ENCODE assay signal across 15 cellular contexts in genomic region chr15:39199076-39199475, GRCh38.
DNase-seq lines count a peak whose midpoint lies in the region; ATAC-seq, FAIRE-seq and TF ChIP-seq lines count a peak whose summit lies in the region.
"Had no signal": no experiment of that assay in that cellular context is flagged by ENCODE, and none has a peak within 500 bp of the region (broad histone marks: within the 10 kb centered on the region; RNA-seq: fewer than 3 reads in every experiment).

No MANE protein-coding gene starts in this region.

- no peaks in the 10 kb centered on the region for H3K36me3 ChIP-seq in HAP-1 (replicated peaks)
- no peaks in the 10 kb centered on the region for H3K36me3 ChIP-seq in smooth muscle cell (ENCODE audit: low read depth)
- H3K36me3 ChIP-seq: BLaER1 treated with 17β-estradiol and CSF1 and Interleukin-3, amounts not matched to agents 10 nM and 100 nM; tibial artery had no signal

- H3K27ac ChIP-seq in smooth muscle cell (ENCODE audit: low read depth), result peak overlapping the region; percentile 41
- H3K27ac ChIP-seq: BLaER1 treated with 17β-estradiol and CSF1 and Interleukin-3, amounts not matched to agents 10 nM and 100 nM; tibial artery had no signal

- ATAC-seq in left colon (no peak), HG02763 (IDR thresholded peaks at IDR 0.05; ENCODE audit: unreplicated experiment) (no peak)
- ATAC-seq: T-cell, WTC11 had no signal

- H2AFZ ChIP-seq in smooth muscle cell (ENCODE audit: low read depth), result no peak overlapping the region

- in situ Hi-C loops in HAP-1 (cut with MboI; ENCODE audit: low sequenced_read_pairs), result no loop called here

- H3K4me1 ChIP-seq in HAP-1 (peaks cover 6% of the 10 kb centered on the region; the same call in 1 of the 2 replicates), smooth muscle cell (ENCODE audit: low read depth) (peaks cover 7% of the 10 kb centered on the region)

- peaks cover 18% of the 10 kb centered on the region for H3F3A ChIP-seq in smooth muscle cell (ENCODE audit: low read depth)

- no peak for FAIRE-seq in RCC 7860 (lab: Jason Lieb, UNC)

- 13% methylated on average over 2 of the region's 2 CpGs for WGBS in smooth muscle cell (ENCODE audit: low lambda C conversion rate)

- peak; percentile 24 to 40 for DNase-seq in HAP-1 (ENCODE audit: low spot score in 2 of 2)
- DNase-seq in epidermal melanocyte (ENCODE audit: insufficient read length, low spot score), result peak; percentile 31
- peak; percentile 11 to 42 for DNase-seq in left colon
- DNase-seq in smooth muscle cell (lab: John Stamatoyannopoulos, UW; ENCODE audit: unreplicated experiment), result no peak
- no peak for DNase-seq in NCI-H345 treated with DMSO at 0.1 percent for 48 hours (lab: John Stamatoyannopoulos, UW; ENCODE audit: unreplicated experiment)
- no peak for DNase-seq in RCC 7860 (ENCODE audit: low spot score)
- no peak for DNase-seq in NCI-H1092 (lab: John Stamatoyannopoulos, UW)
- DNase-seq: midbrain, NCI-H1105 treated with DMSO at 0.1 percent for 48 hours, NCI-H2227 treated with DMSO at 0.1 percent for 48 hours, T-cell, tibial artery had no signal

- H3K9me3 ChIP-seq in HAP-1 (no peaks in the 10 kb centered on the region), smooth muscle cell (replicated peaks; ENCODE audit: low read depth) (no peaks in the 10 kb centered on the region)
- H3K9me3 ChIP-seq: BLaER1 treated with 17β-estradiol and CSF1 and Interleukin-3, amounts not matched to agents 10 nM and 100 nM; tibial artery had no signal

- H4K20me1 ChIP-seq in smooth muscle cell (ENCODE audit: low read depth), result no peaks in the 10 kb centered on the region
- H4K20me1 ChIP-seq: BLaER1 treated with 17β-estradiol and CSF1 and Interleukin-3, amounts not matched to agents 10 nM and 100 nM had no signal

- H3K79me2 ChIP-seq in smooth muscle cell (ENCODE audit: low read depth), result no peaks in the 10 kb centered on the region

- peak overlapping the region; percentile 25 for H3K4me2 ChIP-seq in smooth muscle cell
- H3K4me2 ChIP-seq: BLaER1 treated with 17β-estradiol and CSF1 and Interleukin-3, amounts not matched to agents 10 nM and 100 nM had no signal

- TF ChIP-seq CTCF in smooth muscle cell (IDR thresholded peaks at IDR 0.05; ENCODE audit: borderline replicate concordance, insufficient read depth, poor library complexity, severe bottlenecking), result no peak

- H3K9ac ChIP-seq in smooth muscle cell (ENCODE audit: low read depth), result no peak overlapping the region
- H3K9ac ChIP-seq: BLaER1 treated with 17β-estradiol and CSF1 and Interleukin-3, amounts not matched to agents 10 nM and 100 nM had no signal

- H3K27me3 ChIP-seq in HAP-1 (ENCODE audit: low read depth) (no peaks in the 10 kb centered on the region), smooth muscle cell (ENCODE audit: low read depth) (no peaks in the 10 kb centered on the region)
- H3K27me3 ChIP-seq: BLaER1 treated with 17β-estradiol and CSF1 and Interleukin-3, amounts not matched to agents 10 nM and 100 nM; tibial artery had no signal

- H3K4me3 ChIP-seq in HAP-1, result no peak overlapping the region
- no peak overlapping the region for H3K4me3 ChIP-seq in smooth muscle cell
- H3K4me3 ChIP-seq: BLaER1 treated with 17β-estradiol and CSF1 and Interleukin-3, amounts not matched to agents 10 nM and 100 nM; tibial artery had no signal

- intact Hi-C loops in left colon (cut with DNase I, micrococcal nuclease), result no loop called here

Comparison
In these comparisons a context has a peak if more than half of its experiments do, and no peak if none do; other contexts are left out.
1. DNase-seq: peak in HAP-1 (2 of 2), epidermal melanocyte (single experiment) and left colon (2 of 2); none in smooth muscle cell (single experiment), NCI-H345 treated with DMSO at 0.1 percent for 48 hours (single experiment), RCC 7860 (single experiment) and NCI-H1092 (single experiment).